22 cellular contexts compared by ENCODE assay signal in the genomic region with DNA sequence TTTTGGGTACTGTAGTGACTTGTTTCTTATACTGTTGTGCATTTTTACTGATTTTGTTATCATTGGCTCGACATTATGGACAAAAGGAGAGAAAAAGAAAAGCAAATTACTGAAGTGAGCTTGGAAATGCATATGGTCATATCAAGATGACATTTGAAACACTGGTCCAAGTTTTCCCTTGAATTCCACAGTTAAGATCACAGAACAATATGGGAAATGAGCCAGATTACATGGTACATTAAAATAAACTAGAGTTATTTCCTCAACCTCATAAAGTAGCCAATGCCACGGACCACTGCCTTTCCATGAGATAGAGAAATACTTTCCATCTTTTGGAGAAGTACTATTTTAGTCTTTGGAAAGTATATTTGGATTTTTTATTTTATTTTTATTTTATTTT.
DNase-seq lines count a peak whose midpoint lies in the region; FAIRE-seq and TF ChIP-seq lines count a peak whose summit lies in the region.
"Had no signal": no experiment of that assay in that cellular context is flagged by ENCODE, and none has a peak within 500 bp of the region (broad histone marks: within the 10 kb centered on the region; RNA-seq: fewer than 3 reads in every experiment).

No MANE protein-coding gene starts in this region.

- peaks cover 5% of the 10 kb centered on the region for H3K9me3 ChIP-seq in A673 (ENCODE audit: low read depth, low read length, poor library complexity, severe bottlenecking)
- H3K9me3 ChIP-seq: A549, BLaER1, HAP-1 had no signal

- BruUV-seq in A673 (replicated peaks; lab: Mats Ljungman, UMichigan), result no TSS peak

- POLR2A ChIA-PET in A673 (lab: Charles Lee; ENCODE audit: low non-redundant PET), result no interaction called here

- no peaks in the 10 kb centered on the region for H3K36me3 ChIP-seq in A673 (ENCODE audit: insufficient read depth, low read length, poor library complexity, severe bottlenecking)
- H3K36me3 ChIP-seq: BLaER1, HAP-1 had no signal

- CTCF ChIA-PET in A673 (lab: Charles Lee), result no interaction called here

- H3K27ac ChIP-seq in A673 (ENCODE audit: low read depth, low read length, poor library complexity, severe bottlenecking), result no peak overlapping the region
- H3K27ac ChIP-seq: 22Rv1, A549, BLaER1, GM23248, HL-60 had no signal

- H3K27me3 ChIP-seq in A673 (replicated peaks; ENCODE audit: insufficient read depth, low read depth, low read length, poor library complexity), result no peaks in the 10 kb centered on the region
- H3K27me3 ChIP-seq: BLaER1 had no signal

- intact Hi-C loops in A673 (cut with micrococcal nuclease; ENCODE audit: unreplicated experiment), result no loop called here

- H3K4me3 ChIP-seq in A673 (ENCODE audit: low read depth, low read length, poor library complexity, severe bottlenecking) (no peak overlapping the region), astrocyte of the cerebellum (ENCODE audit: low read depth, low read length) (no peak overlapping the region), fibroblast of pulmonary artery (replicated peaks; ENCODE audit: low read depth, low read length) (no peak overlapping the region)
- H3K4me3 ChIP-seq: A549, BLaER1, GM12878, GM23248, HAP-1 had no signal

- TF ChIP-seq CTCF in A673 (conservative IDR thresholded peaks at IDR 0.05; ENCODE audit: low read depth, low read length), result no peak
- TF ChIP-seq CTCF in astrocyte of the cerebellum (IDR thresholded peaks at IDR 0.05; ENCODE audit: low read depth, low read length, missing control alignments), result no peak
- TF ChIP-seq CTCF in fibroblast of pulmonary artery (IDR thresholded peaks at IDR 0.05; ENCODE audit: low read length, missing control alignments), result no peak

- peaks cover 22% of the 10 kb centered on the region for H3K4me1 ChIP-seq in A673 (ENCODE audit: insufficient read depth, low read length, poor library complexity, severe bottlenecking)
- H3K4me1 ChIP-seq: A549, HAP-1 had no signal

- no peak for FAIRE-seq in urothelium cell line (lab: Jason Lieb, UNC)
- FAIRE-seq: A549, GM12878, GM18507 had no signal

- in situ Hi-C loops in astrocyte of the cerebellum (cut with HindIII; ENCODE audit: low sequenced_read_pairs), result no loop called here

- DNase-seq in A673 (ENCODE audit: low spot score), result peak; percentile 46
- DNase-seq in RPMI7951 (ENCODE audit: low read depth), result peak; percentile 62
- DNase-seq in astrocyte of the cerebellum (ENCODE audit: low read depth), result peak; percentile 63
- DNase-seq in fibroblast of pulmonary artery (ENCODE audit: low read depth), result peak; percentile 27
- no peak for DNase-seq in NCI-H748 treated with DMSO at 0.1 percent for 48 hours (lab: John Stamatoyannopoulos, UW)
- DNase-seq in COLO829 (ENCODE audit: low spot score), result no peak
- DNase-seq in urothelium cell line (ENCODE audit: low spot score), result no peak
- no peak for DNase-seq in activated gamma-delta T cell treated with Interleukin-2 at 50 U/mL for 16 hours
- DNase-seq: CD8-positive, alpha-beta T cell; COR-L47; DMS 273 treated with DMSO at 0.1 percent for 48 hours; DMS53; DND-41; EL; GM23248 had no signal

Comparison
In these comparisons a context has a peak if more than half of its experiments do, and no peak if none do; other contexts are left out.
1. DNase-seq: peak in A673 (single experiment), RPMI7951 (single experiment), astrocyte of the cerebellum (single experiment) and fibroblast of pulmonary artery (single experiment); none in NCI-H748 treated with DMSO at 0.1 percent for 48 hours (single experiment), COLO829 (single experiment), urothelium cell line (single experiment) and activated gamma-delta T cell treated with Interleukin-2 at 50 U/mL for 16 hours (single experiment).